ENCODE assay signal across 8 cellular contexts in genomic region chr13:20903164-20903475, GRCh38. TPM values are rescaled to one million over a fixed set of nuclear protein-coding genes. Genes with fewer than 3 reads are reported as not detected.
DNase-seq lines count a peak whose midpoint lies in the region; ATAC-seq, FAIRE-seq and TF ChIP-seq lines count a peak whose summit lies in the region.

No MANE protein-coding gene starts in this region.

- peak overlapping the region; percentile 100 for H2AFZ ChIP-seq in SK-N-SH (ENCODE audit: low read depth)
- H2AFZ ChIP-seq in keratinocyte (ENCODE audit: control insufficient read depth, low read length), result peak overlapping the region; percentile 84

- H3K27ac Mint-ChIP-seq in activated naive CD8-positive, alpha-beta T cell treated with anti-CD3 and anti-CD28 coated beads for 36 hours, result peak overlapping the region; percentile 88

- peaks cover 18% of the 10 kb centered on the region for H3K36me3 Mint-ChIP-seq in activated naive CD8-positive, alpha-beta T cell treated with anti-CD3 and anti-CD28 coated beads for 36 hours

- no peaks in the 10 kb centered on the region for H3K27me3 Mint-ChIP-seq in activated naive CD8-positive, alpha-beta T cell treated with anti-CD3 and anti-CD28 coated beads for 36 hours

- no peaks in the 10 kb centered on the region for H3K9me2 ChIP-seq in SK-N-SH

- peak overlapping the region; percentile 85 to 94 for H3K4me3 ChIP-seq in SK-N-SH (ENCODE audit: low read depth in 2 of 2, low read length in 1 of 2)
- peak overlapping the region; percentile 83 to 97 (median 89) for H3K4me3 ChIP-seq in keratinocyte (ENCODE audit: control insufficient read depth in 2 of 3, extremely low read depth in 1 of 3, insufficient read depth in 2 of 3, low read depth in 1 of 3, low read length in 3 of 3)
- peak overlapping the region; percentile 78 to 91 for H3K4me3 ChIP-seq in stomach smooth muscle (ENCODE audit: low read length in 2 of 2)

- FAIRE-seq in keratinocyte (lab: Jason Lieb, UNC), result no peak

- POLR2A ChIA-PET in SK-N-SH (lab: Yijun Ruan, JAX), result interaction anchor here (1.0 kb wide), 1 partner anchor 62 kb away, joined by 3 read pairs; no protein-coding TSS in a partner anchor

- H3K27ac ChIP-seq in SK-N-SH (ENCODE audit: low read depth in 2 of 2, low read length in 1 of 2), result peak overlapping the region; percentile 83 to 84
- peak overlapping the region; percentile 85 for H3K27ac ChIP-seq in keratinocyte (ENCODE audit: control insufficient read depth, insufficient read depth, low read length)
- H3K27ac ChIP-seq in stomach smooth muscle (ENCODE audit: low read length), result peak overlapping the region; percentile 67

- DNase-seq in SK-N-SH (no peak), keratinocyte (ENCODE audit: low read depth, low spot score) (no peak), cerebellar nuclear complex (lab: John Stamatoyannopoulos, UW) (no peak), NCI-H345 (lab: John Stamatoyannopoulos, UW) (no peak)
- DNase-seq in activated naive CD8-positive, alpha-beta T cell treated with anti-CD3 and anti-CD28 coated beads for 36 hours, result no peak

- no peaks in the 10 kb centered on the region for H3F3A ChIP-seq in SK-N-SH (replicated peaks; ENCODE audit: insufficient read depth)

- H3K9me1 ChIP-seq in keratinocyte (ENCODE audit: control insufficient read depth, extremely low read depth, insufficient read depth, low read length), result no peaks in the 10 kb centered on the region

- peaks cover 28% of the 10 kb centered on the region for H3K4me1 Mint-ChIP-seq in activated naive CD8-positive, alpha-beta T cell treated with anti-CD3 and anti-CD28 coated beads for 36 hours

- TF ChIP-seq CTCF in SK-N-SH (IDR thresholded peaks at IDR 0.05) (no peak), keratinocyte (optimal IDR thresholded peaks at IDR 0.05 in 1 of 3, IDR thresholded peaks at IDR 0.05 in 1 of 3, conservative IDR thresholded peaks at IDR 0.05 in 1 of 3; ENCODE audit: extremely low read depth in 1 of 3, insufficient read depth in 2 of 3, low read length in 3 of 3) (no peak)

- H3K4me1 ChIP-seq in SK-N-SH (ENCODE audit: control insufficient read depth in 1 of 2, insufficient read depth in 2 of 2, low read depth in 1 of 2, low read length in 1 of 2) (peaks cover 2 to 8% of the 10 kb centered on the region in 2 experiments; a peak in 3 of 4 replicates), keratinocyte (ENCODE audit: control insufficient read depth, extremely low read depth, insufficient read depth, low read length) (peaks cover 7% of the 10 kb centered on the region), stomach smooth muscle (ENCODE audit: control insufficient read depth, insufficient read depth, low read length) (peaks cover 11% of the 10 kb centered on the region)

- ATAC-seq in SK-N-SH treated with all-trans-retinoic acid at 6 μM for 48 hours (no peak), GM19395 (IDR thresholded peaks at IDR 0.05; ENCODE audit: unreplicated experiment) (no peak)

- H3K79me2 ChIP-seq in SK-N-SH (ENCODE audit: insufficient read depth) (peaks cover 44% of the 10 kb centered on the region), keratinocyte (ENCODE audit: control insufficient read depth, insufficient read depth, low read length) (peaks cover 43% of the 10 kb centered on the region)

- no peak for TF ChIP-seq RAD21 in SK-N-SH (IDR thresholded peaks at IDR 0.05; ENCODE audit: low read length)

- peak overlapping the region; percentile 97 for H3K9ac ChIP-seq in SK-N-SH
- peak overlapping the region; percentile 97 for H3K9ac ChIP-seq in keratinocyte (ENCODE audit: control insufficient read depth, extremely low read depth, insufficient read depth, low read length)
- H3K9ac ChIP-seq in stomach smooth muscle (ENCODE audit: low read length in 2 of 2), result peak overlapping the region; percentile 84 to 98

- no peaks in the 10 kb centered on the region for H3K9me3 ChIP-seq in SK-N-SH
- H3K9me3 ChIP-seq in keratinocyte (ENCODE audit: control insufficient read depth, low read depth, low read length), result no peaks in the 10 kb centered on the region
- H3K9me3 ChIP-seq in stomach smooth muscle (ENCODE audit: control insufficient read depth in 2 of 2, low read length in 2 of 2), result no peaks in the 10 kb centered on the region

- H3K4me3 Mint-ChIP-seq in activated naive CD8-positive, alpha-beta T cell treated with anti-CD3 and anti-CD28 coated beads for 36 hours, result peak overlapping the region; percentile 94

- TF ChIP-seq EP300 in SK-N-SH (IDR thresholded peaks at IDR 0.05; ENCODE audit: borderline replicate concordance in 1 of 2, low read depth in 1 of 2, low read length in 1 of 2), result no peak

- WGBS in SK-N-SH (ENCODE audit: low lambda C conversion rate), result 34% methylated on average over 13 of the region's 14 CpGs

- no peaks in the 10 kb centered on the region for H3K27me3 ChIP-seq in SK-N-SH (ENCODE audit: insufficient read depth)
- no peaks in the 10 kb centered on the region for H3K27me3 ChIP-seq in keratinocyte (ENCODE audit: control insufficient read depth, extremely low read depth, insufficient read depth, low read length)
- no peaks in the 10 kb centered on the region for H3K27me3 ChIP-seq in stomach smooth muscle (ENCODE audit: control insufficient read depth in 1 of 2, insufficient read depth in 2 of 2, low read length in 2 of 2)

- dilution Hi-C loops in keratinocyte (cut with MboI; ENCODE audit: extremely low pct_ligation_motif_present, low sequenced_read_pairs), result no loop called here

- H3K4me2 ChIP-seq in SK-N-SH (peak overlapping the region; percentile 84), keratinocyte (ENCODE audit: control insufficient read depth, extremely low read depth, insufficient read depth, low read depth, low read length) (peak overlapping the region; percentile 96)

- H4K20me1 ChIP-seq in SK-N-SH (ENCODE audit: insufficient read depth) (no peaks in the 10 kb centered on the region), keratinocyte (ENCODE audit: control insufficient read depth, extremely low read depth, insufficient read depth, low read length) (no peaks in the 10 kb centered on the region)

- CTCF ChIA-PET in SK-N-SH (lab: Yijun Ruan, JAX), result interaction anchor here (1.0 kb wide), 1 partner anchor 29 kb away, joined by 3 read pairs; no protein-coding TSS in a partner anchor

- no peaks in the 10 kb centered on the region for H3K9me3 Mint-ChIP-seq in activated naive CD8-positive, alpha-beta T cell treated with anti-CD3 and anti-CD28 coated beads for 36 hours

- H3K36me3 ChIP-seq in SK-N-SH (replicated peaks in 1 of 2; ENCODE audit: control insufficient read depth in 1 of 2, insufficient read depth in 2 of 2, low read length in 1 of 2) (peaks cover 10 to 13% of the 10 kb centered on the region in 2 experiments), keratinocyte (ENCODE audit: control insufficient read depth in 2 of 2, extremely low read depth in 1 of 2, insufficient read depth in 2 of 2, low read length in 2 of 2) (no peaks in the 10 kb centered on the region), stomach smooth muscle (ENCODE audit: control insufficient read depth in 2 of 2, insufficient read depth in 2 of 2, low read length in 2 of 2) (peaks cover 4 to 6% of the 10 kb centered on the region in 2 donors)

TF ChIP-seq in SK-N-SH, 30 proteins besides CTCF, POLR2A, EP300 and RAD21 (continues in another document):
- no peak for TF ChIP-seq GATA2 (CRISPR knock-in tag; IDR thresholded peaks at IDR 0.05)
- TF ChIP-seq, protein P1, sequence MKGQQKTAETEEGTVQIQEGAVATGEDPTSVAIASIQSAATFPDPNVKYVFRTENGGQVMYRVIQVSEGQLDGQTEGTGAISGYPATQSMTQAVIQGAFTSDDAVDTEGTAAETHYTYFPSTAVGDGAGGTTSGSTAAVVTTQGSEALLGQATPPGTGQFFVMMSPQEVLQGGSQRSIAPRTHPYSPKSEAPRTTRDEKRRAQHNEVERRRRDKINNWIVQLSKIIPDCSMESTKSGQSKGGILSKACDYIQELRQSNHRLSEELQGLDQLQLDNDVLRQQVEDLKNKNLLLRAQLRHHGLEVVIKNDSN (IDR thresholded peaks at IDR 0.05; ENCODE audit: borderline replicate concordance, low read depth), result no peak
- TF ChIP-seq YY1 (IDR thresholded peaks at IDR 0.05; ENCODE audit: low read depth), result no peak
- TF ChIP-seq FOXM1 (IDR thresholded peaks at IDR 0.05; ENCODE audit: low read depth), result no peak

TF ChIP-seq in SK-N-SH treated with all-trans-retinoic acid at 6 μM for 48 hours, 23 proteins besides CTCF, POLR2A, EP300 and RAD21 (continues in another document):
- no peak for TF ChIP-seq ARNTL (CRISPR knock-in tag; IDR thresholded peaks at IDR 0.05; ENCODE audit: borderline replicate concordance, low read depth)
- TF ChIP-seq ZNF8 (CRISPR knock-in tag; IDR thresholded peaks at IDR 0.05), result no peak
- TF ChIP-seq GLIS3 (CRISPR knock-in tag; IDR thresholded peaks at IDR 0.05), result no peak
- no peak for TF ChIP-seq TOX (CRISPR knock-in tag; IDR thresholded peaks at IDR 0.05; ENCODE audit: borderline replicate concordance)
- no peak for TF ChIP-seq PPARA (CRISPR knock-in tag; IDR thresholded peaks at IDR 0.05; ENCODE audit: borderline replicate concordance)
- TF ChIP-seq ZNF565 (CRISPR knock-in tag; conservative IDR thresholded peaks at IDR 0.05; ENCODE audit: low read depth), result no peak
- no peak for TF ChIP-seq ZFP30 (CRISPR knock-in tag; IDR thresholded peaks at IDR 0.05)
- TF ChIP-seq, protein P2, sequence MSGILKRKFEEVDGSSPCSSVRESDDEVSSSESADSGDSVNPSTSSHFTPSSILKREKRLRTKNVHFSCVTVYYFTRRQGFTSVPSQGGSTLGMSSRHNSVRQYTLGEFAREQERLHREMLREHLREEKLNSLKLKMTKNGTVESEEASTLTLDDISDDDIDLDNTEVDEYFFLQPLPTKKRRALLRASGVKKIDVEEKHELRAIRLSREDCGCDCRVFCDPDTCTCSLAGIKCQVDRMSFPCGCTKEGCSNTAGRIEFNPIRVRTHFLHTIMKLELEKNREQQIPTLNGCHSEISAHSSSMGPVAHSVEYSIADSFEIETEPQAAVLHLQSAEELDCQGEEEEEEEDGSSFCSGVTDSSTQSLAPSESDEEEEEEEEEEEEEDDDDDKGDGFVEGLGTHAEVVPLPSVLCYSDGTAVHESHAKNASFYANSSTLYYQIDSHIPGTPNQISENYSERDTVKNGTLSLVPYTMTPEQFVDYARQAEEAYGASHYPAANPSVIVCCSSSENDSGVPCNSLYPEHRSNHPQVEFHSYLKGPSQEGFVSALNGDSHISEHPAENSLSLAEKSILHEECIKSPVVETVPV (CRISPR knock-in tag; IDR thresholded peaks at IDR 0.05), result no peak

RNA-seq across cellular contexts. Expression of gene XPO4, which starts 0.6 kb away (rescaled TPM):
- polyA plus RNA-seq in SK-N-SH (2012; rRNA removed) (4.2 and 5.2 TPM in 2 replicates), keratinocyte (10.8 to 16.5 TPM (median 11.0 TPM) in 3 replicates)
- polyA plus RNA-seq in SK-N-SH (2012; cell fraction: cytosol; rRNA removed), result 4.2 and 4.5 TPM in 2 replicates
- 6.3 and 13.0 TPM in 2 replicates for polyA plus RNA-seq in SK-N-SH (2012; cell fraction: nucleus; rRNA removed)
- 10 to 100 TPM; 32.4 to 34.5 TPM for total RNA-seq in activated naive CD8-positive, alpha-beta T cell treated with anti-CD3 and anti-CD28 coated beads for 36 hours
- 3.8 TPM for polyA plus RNA-seq in keratinocyte (2011; ENCODE audit: low read depth)
- polyA plus RNA-seq in keratinocyte (2011; cell fraction: cytosol; rRNA removed), result 5.8 and 11.9 TPM in 2 replicates
- 13.2 and 16.6 TPM in 2 replicates for polyA plus RNA-seq in keratinocyte (2011; cell fraction: nucleus; rRNA removed)
- polyA plus RNA-seq in keratinocyte (2012; ENCODE audit: low replicate concordance), result 4.1 and 8.7 TPM in 2 replicates
- 6.8 to 40.0 TPM (median 20.1 TPM) in 3 replicates for polyA minus RNA-seq in keratinocyte
- 17.8 TPM for polyA minus RNA-seq in keratinocyte (2011; cell fraction: cytosol; rRNA and poly(A)+ RNA removed)
- polyA minus RNA-seq in keratinocyte (2011; cell fraction: nucleus; rRNA and poly(A)+ RNA removed), result 18.1 and 37.5 TPM in 2 replicates
